ENCODE assay signal across 8 cellular contexts in genomic region chr17:81237591-81238489, GRCh38. TPM values are rescaled to one million over a fixed set of nuclear protein-coding genes. Genes with fewer than 3 reads are reported as not detected.
A peak's percentile ranks its signal among the peaks of the same experiment; 100 is the strongest.
DNase-seq lines count a peak whose midpoint lies in the region; ATAC-seq and TF ChIP-seq lines count a peak whose summit lies in the region.

No MANE protein-coding gene starts in this region.

- peaks cover 28% of the 10 kb centered on the region for H3K36me3 Mint-ChIP-seq in activated B cell treated with CpG ODN at 0.5 μM for 24 hours (ENCODE audit: low read depth)

- CTCF ChIA-PET in activated B cell treated with CpG ODN at 0.5 μM for 24 hours (lab: Charles Lee) = interaction anchor here (1.5 kb wide), 1 partner anchor 9 kb away, joined by 4 read pairs; no protein-coding TSS in a partner anchor

- H3K27me3 ChIP-seq in iPS DF 6.9 (ENCODE audit: control insufficient read depth, insufficient read depth, low read length) = no peaks in the 10 kb centered on the region
- no peaks in the 10 kb centered on the region for H3K27me3 ChIP-seq in stomach

- 0 out of 2 replicates have a peak, but pooled peaks cover 4% of the 10 kb centered on the region for H3K36me3 ChIP-seq in iPS DF 6.9 (ENCODE audit: control insufficient read depth, insufficient read depth, low read length)
- H3K36me3 ChIP-seq in stomach = peaks cover 13 to 42% (median 37%) of the 10 kb centered on the region in 4 donors

- no peak for TF ChIP-seq EP300 in stomach (IDR thresholded peaks at IDR 0.05)

- H3K4me1 ChIP-seq in iPS DF 6.9 (ENCODE audit: control insufficient read depth, insufficient read depth, low read length) (peaks cover 7% of the 10 kb centered on the region), stomach (peaks cover 27 to 58% (median 48%) of the 10 kb centered on the region in 4 donors)

- no peak for ATAC-seq in activated B cell treated with CpG ODN at 0.5 μM for 24 hours (ENCODE audit: low read depth)
- ATAC-seq in GM19035 (IDR thresholded peaks at IDR 0.05; ENCODE audit: unreplicated experiment) = no peak

- H3K9me3 Mint-ChIP-seq in activated B cell treated with CpG ODN at 0.5 μM for 24 hours = no peaks in the 10 kb centered on the region

- no CpG with 5 or more reads among the region's 36 CpGs for WGBS in iPS DF 6.9 (ENCODE audit: insufficient coverage, insufficient read length)
- 48 to 57% (median 50%) methylated on average over 32 to 36 of the region's 36 CpGs for WGBS in stomach, 5 donors

- H3K27ac ChIP-seq in iPS DF 6.9 (ENCODE audit: low read length) = no peak overlapping the region
- H3K27ac ChIP-seq in stomach = peak overlapping the region in 3 of 5 donors; percentile 76 to 90 (median 77)

- DNase-seq in NCI-H187 (lab: John Stamatoyannopoulos, UW) = peak; percentile 29 to 54
- no peak for DNase-seq in NCI-H187 treated with DMSO at 0.1 percent for 48 hours (lab: John Stamatoyannopoulos, UW)
- DNase-seq in activated B cell treated with CpG ODN at 0.5 μM for 24 hours = no peak
- no peak for DNase-seq in iPS DF 6.9 (ENCODE audit: low read depth, low spot score)
- no peak for DNase-seq in stomach
- DNase-seq in NCI-H2227 (lab: John Stamatoyannopoulos, UW; ENCODE audit: unreplicated experiment) = no peak
- DNase-seq in NCI-H2029 (lab: John Stamatoyannopoulos, UW) = no peak

- peaks cover 47% of the 10 kb centered on the region for H3K4me1 Mint-ChIP-seq in activated B cell treated with CpG ODN at 0.5 μM for 24 hours

- TF ChIP-seq POLR2A in stomach (IDR thresholded peaks at IDR 0.05) = no peak

- no peaks in the 10 kb centered on the region for H3K9me3 ChIP-seq in iPS DF 6.9 (ENCODE audit: control insufficient read depth, insufficient read depth, low read length)
- no peaks in the 10 kb centered on the region for H3K9me3 ChIP-seq in stomach

- TF ChIP-seq CTCF in activated B cell treated with CpG ODN at 0.5 μM for 24 hours (IDR thresholded peaks at IDR 0.05) (no peak), stomach (IDR thresholded peaks at IDR 0.05) (no peak)

- intact Hi-C loops in activated B cell treated with CpG ODN at 0.5 μM for 24 hours (cut with micrococcal nuclease) = loop anchor here (2.0 to 5.0 kb wide), 2 partner anchors 203 to 976 kb away; partner anchors contain the start of genes BAIAP2 and RNF213
- intact Hi-C loops in stomach (cut with DNase I; ENCODE audit: low total_unique reads) = loop anchor here (10.0 kb wide), 1 partner anchor 93 kb away; no protein-coding TSS in a partner anchor

- H3K27ac Mint-ChIP-seq in activated B cell treated with CpG ODN at 0.5 μM for 24 hours = no peak overlapping the region

- POLR2A ChIA-PET in activated B cell treated with CpG ODN at 0.5 μM for 24 hours (lab: Charles Lee) = interaction anchor here (1.8 to 3.5 kb wide), 6 partner anchors 8 to 315 kb away, joined by 10 to 79 read pairs (median 16); partner anchors contain the start of genes ACTG1, CEP131, FAAP100 and SLC38A10

- no peaks in the 10 kb centered on the region for H3K27me3 Mint-ChIP-seq in activated B cell treated with CpG ODN at 0.5 μM for 24 hours

- H3K4me3 ChIP-seq in iPS DF 6.9 (ENCODE audit: low read length) (peak overlapping the region; percentile 94; the same call in 1 of the 2 replicates), stomach (peak overlapping the region; percentile 96 to 100 (median 100))

- peak overlapping the region; percentile 87 for H3K4me3 Mint-ChIP-seq in activated B cell treated with CpG ODN at 0.5 μM for 24 hours

RNA-seq across cellular contexts. Expression of gene TEPSIN, which starts 1.0 kb away (rescaled TPM):
- 82.9 and 102 TPM in 2 replicates for total RNA-seq in activated B cell treated with CpG ODN at 0.5 μM for 24 hours
- 100 to 1,000 TPM in 2 of 5 donors, 10 to 100 TPM in 2, 1 to 10 TPM in 1; 9.4 to 295 (median 22.3) TPM for total RNA-seq in stomach
- polyA plus RNA-seq in stomach = 10 to 100 TPM; 15.1 to 31.6 (median 18.1) TPM

RNA-seq across cellular contexts. Expression of gene NDUFAF8, which starts 1.3 kb away (rescaled TPM):
- total RNA-seq in activated B cell treated with CpG ODN at 0.5 μM for 24 hours = 52.8 and 55.8 TPM in 2 replicates
- total RNA-seq in stomach = 100 to 1,000 TPM in 2 of 5 donors, 10 to 100 TPM in 2, not detected in 1; 14.5 to 185 (median 92.5) TPM
- polyA plus RNA-seq in stomach = 10 to 100 TPM; 37.7 to 60.8 (median 43.4) TPM

RNA-seq across cellular contexts. Expression of gene CEP131, which starts 15.1 kb away (rescaled TPM):
- total RNA-seq in activated B cell treated with CpG ODN at 0.5 μM for 24 hours (14.2 and 15.9 TPM in 2 replicates), stomach (10 to 100 TPM in 3 of 5 donors, 1 to 10 TPM in 2; 4.8 to 75.0 (median 12.5) TPM)
- 10 to 100 TPM in 2 of 3 donors, 1 to 10 TPM in 1; 9.9 to 15.7 (median 11.8) TPM for polyA plus RNA-seq in stomach

RNA-seq across cellular contexts. Expression of gene SLC38A10, which starts 57.3 kb away (rescaled TPM):
- total RNA-seq in activated B cell treated with CpG ODN at 0.5 μM for 24 hours (75.9 and 97.1 TPM in 2 replicates), stomach (100 to 1,000 TPM in 2 of 5 donors, 10 to 100 TPM in 3; 27.4 to 140 (median 82.6) TPM)
- polyA plus RNA-seq in stomach = 10 to 100 TPM; 18.6 to 78.1 (median 56.4) TPM

Comparison
In these comparisons a context has a peak if more than half of its experiments do, and no peak if none do; other contexts are left out.
1. DNase-seq: peak in NCI-H187 (2 of 2); none in NCI-H187 treated with DMSO at 0.1 percent for 48 hours (single experiment), activated B cell treated with CpG ODN at 0.5 μM for 24 hours (single experiment), iPS DF 6.9 (single experiment), stomach (single experiment), NCI-H2227 (single experiment) and NCI-H2029 (single experiment).